In the genomic region with DNA sequence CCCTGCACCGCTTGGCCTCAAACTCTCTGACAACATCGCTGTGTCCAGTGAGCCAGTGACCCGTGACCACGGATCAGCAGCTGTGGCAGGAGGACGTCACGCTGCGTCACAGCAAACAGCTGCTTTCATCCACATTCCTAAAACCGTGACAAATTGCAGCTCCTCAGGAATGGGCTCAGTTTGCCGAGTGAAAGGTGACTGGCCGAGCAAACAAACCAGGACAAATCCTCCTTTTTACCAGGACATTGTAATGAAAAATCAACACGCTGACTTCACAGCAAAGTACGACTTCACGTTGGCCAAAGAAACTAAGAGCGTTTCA, we compare ENCODE assay signal across 13 cellular contexts. TPM values are rescaled to one million over a fixed set of nuclear protein-coding genes. Genes with fewer than 3 reads are reported as not detected.
DNase-seq lines count a peak whose midpoint lies in the region; ATAC-seq and TF ChIP-seq lines count a peak whose summit lies in the region.
"Had no signal": no experiment of that assay in that cellular context is flagged by ENCODE, and none has a peak within 500 bp of the region (broad histone marks: within the 10 kb centered on the region; RNA-seq: fewer than 3 reads in every experiment).

No MANE protein-coding gene starts in this region.

- peak overlapping the region in 1 of 5 experiments; percentile 4 for H3K4me3 Mint-ChIP-seq in brain
- no peak overlapping the region for H3K4me3 Mint-ChIP-seq in activated CD8-positive, alpha-beta memory T cell treated with anti-CD3 and anti-CD28 coated beads, Interleukin-2, amount 10 ng/mL, durations not matched to agents 7 days and 5 days
- H3K4me3 Mint-ChIP-seq: CD8-positive, alpha-beta T cell; IgD-negative memory B cell had no signal

- H2BK120ac ChIP-seq in mesenchymal stem cell (ENCODE audit: low read depth, low read length): no peak overlapping the region

- H4K8ac ChIP-seq in mesenchymal stem cell (ENCODE audit: low read length): no peak overlapping the region

- no peaks in the 10 kb centered on the region for H3K9me3 Mint-ChIP-seq in brain
- no peaks in the 10 kb centered on the region for H3K9me3 Mint-ChIP-seq in activated CD8-positive, alpha-beta memory T cell treated with anti-CD3 and anti-CD28 coated beads, Interleukin-2, amount 10 ng/mL, durations not matched to agents 7 days and 5 days (ENCODE audit: low read depth)
- H3K9me3 Mint-ChIP-seq: CD8-positive, alpha-beta T cell; IgD-negative memory B cell had no signal

- H3K4me2 ChIP-seq in mesenchymal stem cell (ENCODE audit: low read length, poor library complexity, severe bottlenecking): no peak overlapping the region

- H2BK12ac ChIP-seq in mesenchymal stem cell (ENCODE audit: low read length in 2 of 2): peak overlapping the region in 1 of 2 experiments; percentile 23

- H3K23ac ChIP-seq in mesenchymal stem cell (ENCODE audit: low read length in 2 of 2): no peak overlapping the region

- H3K27ac ChIP-seq in mesenchymal stem cell (ENCODE audit: low read length, poor library complexity, severe bottlenecking): peak overlapping the region; percentile 96

- H3K4me1 Mint-ChIP-seq in brain: peaks cover 35% of the 10 kb centered on the region
- H3K4me1 Mint-ChIP-seq in activated CD8-positive, alpha-beta memory T cell treated with anti-CD3 and anti-CD28 coated beads, Interleukin-2, amount 10 ng/mL, durations not matched to agents 7 days and 5 days: no peaks in the 10 kb centered on the region
- H3K4me1 Mint-ChIP-seq: IgD-negative memory B cell had no signal

- H4K91ac ChIP-seq in mesenchymal stem cell (ENCODE audit: low read length): no peak overlapping the region

- peaks cover 48% of the 10 kb centered on the region for H3K36me3 Mint-ChIP-seq in brain
- no peaks in the 10 kb centered on the region for H3K36me3 Mint-ChIP-seq in activated CD8-positive, alpha-beta memory T cell treated with anti-CD3 and anti-CD28 coated beads, Interleukin-2, amount 10 ng/mL, durations not matched to agents 7 days and 5 days
- H3K36me3 Mint-ChIP-seq: CD8-positive, alpha-beta T cell; IgD-negative memory B cell had no signal

- H2BK15ac ChIP-seq in mesenchymal stem cell (ENCODE audit: low read depth, poor library complexity, severe bottlenecking): no peak overlapping the region

- DNase-seq in LNCaP clone FGC (ENCODE audit: low read depth) (peak; percentile 92), mesenchymal stem cell (peak; percentile 85), smooth muscle cell of the brain vasculature (ENCODE audit: low read depth, low spot score) (peak; percentile 81), NCI-H82 (lab: John Stamatoyannopoulos, UW) (no peak)
- DNase-seq in activated CD8-positive, alpha-beta memory T cell treated with anti-CD3 and anti-CD28 coated beads, Interleukin-2, amount 10 ng/mL, durations not matched to agents 7 days and 5 days: no peak
- DNase-seq: activated CD8-positive, alpha-beta memory T cell treated with anti-CD3 and anti-CD28 coated beads, Interleukin-2, amount 50 U/mL, for 48 hours; NCI-H1417 treated with DMSO at 0.1 percent for 48 hours; NCI-H510A treated with DMSO at 0.1 percent for 48 hours had no signal

- no peaks in the 10 kb centered on the region for H3K27me3 Mint-ChIP-seq in brain
- H3K27me3 Mint-ChIP-seq in activated CD8-positive, alpha-beta memory T cell treated with anti-CD3 and anti-CD28 coated beads, Interleukin-2, amount 10 ng/mL, durations not matched to agents 7 days and 5 days: no peaks in the 10 kb centered on the region

- H3K4ac ChIP-seq in mesenchymal stem cell (ENCODE audit: low read depth in 1 of 2, low read length in 2 of 2): no peak overlapping the region

- peak overlapping the region; percentile 9 to 48 for H3K18ac ChIP-seq in mesenchymal stem cell (ENCODE audit: low read depth in 1 of 2, low read length in 2 of 2)

- peak overlapping the region in 3 of 5 experiments; percentile 29 to 76 (median 36) for H3K27ac Mint-ChIP-seq in brain
- H3K27ac Mint-ChIP-seq in activated CD8-positive, alpha-beta memory T cell treated with anti-CD3 and anti-CD28 coated beads, Interleukin-2, amount 10 ng/mL, durations not matched to agents 7 days and 5 days: no peak overlapping the region
- H3K27ac Mint-ChIP-seq: CD8-positive, alpha-beta T cell; IgD-negative memory B cell had no signal

- CTCF ChIA-PET in activated CD8-positive, alpha-beta memory T cell treated with anti-CD3 and anti-CD28 coated beads, Interleukin-2, amount 10 ng/mL, durations not matched to agents 7 days and 5 days (lab: Charles Lee): no interaction called here

- no peaks in the 10 kb centered on the region for H3K27me3 ChIP-seq in mesenchymal stem cell (ENCODE audit: control insufficient read depth in 1 of 2, insufficient read depth in 1 of 2, low read length in 2 of 2)

- H2AK5ac ChIP-seq in mesenchymal stem cell (ENCODE audit: low read length, severe bottlenecking): peak overlapping the region; percentile 90

- H3K36me3 ChIP-seq in mesenchymal stem cell (ENCODE audit: control insufficient read depth in 1 of 2, insufficient read depth in 2 of 2, low read depth in 1 of 2, low read length in 2 of 2): peaks cover 29 to 67% of the 10 kb centered on the region in 2 experiments

- ATAC-seq in activated CD8-positive, alpha-beta memory T cell treated with anti-CD3 and anti-CD28 coated beads, Interleukin-2, amount 10 ng/mL, durations not matched to agents 7 days and 5 days: no peak
- no peak for ATAC-seq in HG03469 (IDR thresholded peaks at IDR 0.05; ENCODE audit: unreplicated experiment)
- ATAC-seq: CD8-positive, alpha-beta T cell had no signal

- no peak overlapping the region for H2AFZ ChIP-seq in mesenchymal stem cell (ENCODE audit: low read depth, low read length)

- peaks cover 4% of the 10 kb centered on the region for H3K79me1 ChIP-seq in mesenchymal stem cell (replicated peaks; ENCODE audit: low read length, poor library complexity, severe bottlenecking)

- no peak overlapping the region for H3K14ac ChIP-seq in mesenchymal stem cell (ENCODE audit: low read length in 2 of 2)

- no peak overlapping the region for H3K9ac ChIP-seq in mesenchymal stem cell (ENCODE audit: low read length)

- TF ChIP-seq CTCF in LNCaP clone FGC (IDR thresholded peaks at IDR 0.05; ENCODE audit: control insufficient read depth, extremely low read depth, insufficient read depth): no peak
- no peak for TF ChIP-seq CTCF in brain (conservative IDR thresholded peaks at IDR 0.05)

- no peak overlapping the region for H2BK5ac ChIP-seq in mesenchymal stem cell (ENCODE audit: low read depth, low read length, poor library complexity, severe bottlenecking)

- H3K9me3 ChIP-seq in mesenchymal stem cell (ENCODE audit: control insufficient read depth, low read length): no peaks in the 10 kb centered on the region
- H3K9me3 ChIP-seq: thoracic aorta had no signal

- WGBS in mesenchymal stem cell: 59% methylated on average over 14 of the region's 14 CpGs

- H3K4me1 ChIP-seq in mesenchymal stem cell (ENCODE audit: control insufficient read depth, insufficient read depth, low read depth, low read length): peaks cover 29% of the 10 kb centered on the region

- no peak overlapping the region for H3K4me3 ChIP-seq in LNCaP clone FGC (ENCODE audit: low read depth, low read length)
- H3K4me3 ChIP-seq in mesenchymal stem cell (ENCODE audit: insufficient read depth in 1 of 2, low read depth in 1 of 2, low read length in 2 of 2): no peak overlapping the region
- H3K4me3 ChIP-seq: thoracic aorta had no signal

RNA-seq across cellular contexts. Expression of a gene that starts 57.6 kb away (rescaled TPM):
- polyA plus RNA-seq in brain (ENCODE audit: insufficient read depth, low read depth, low replicate concordance): 6.9 TPM
- polyA plus RNA-seq in mesenchymal stem cell (2013, experiment 1 of 2): 621 TPM
- polyA plus RNA-seq in mesenchymal stem cell (2013, experiment 2 of 2): 614 TPM
- 1 to 10 TPM; 2.0 to 3.1 TPM for total RNA-seq in activated CD8-positive, alpha-beta memory T cell treated with anti-CD3 and anti-CD28 coated beads, Interleukin-2, amount 10 ng/mL, durations not matched to agents 7 days and 5 days

Comparison
In these comparisons a context has a peak if more than half of its experiments do, and no peak if none do; other contexts are left out.
1. DNase-seq: peak in LNCaP clone FGC (single experiment), mesenchymal stem cell (single experiment) and smooth muscle cell of the brain vasculature (single experiment); none in activated CD8-positive, alpha-beta memory T cell treated with anti-CD3 and anti-CD28 coated beads, Interleukin-2, amount 10 ng/mL, durations not matched to agents 7 days and 5 days (single experiment) and NCI-H82 (single experiment).